Comparison of ENCODE assay signal across 23 cellular contexts in the genomic region with DNA sequence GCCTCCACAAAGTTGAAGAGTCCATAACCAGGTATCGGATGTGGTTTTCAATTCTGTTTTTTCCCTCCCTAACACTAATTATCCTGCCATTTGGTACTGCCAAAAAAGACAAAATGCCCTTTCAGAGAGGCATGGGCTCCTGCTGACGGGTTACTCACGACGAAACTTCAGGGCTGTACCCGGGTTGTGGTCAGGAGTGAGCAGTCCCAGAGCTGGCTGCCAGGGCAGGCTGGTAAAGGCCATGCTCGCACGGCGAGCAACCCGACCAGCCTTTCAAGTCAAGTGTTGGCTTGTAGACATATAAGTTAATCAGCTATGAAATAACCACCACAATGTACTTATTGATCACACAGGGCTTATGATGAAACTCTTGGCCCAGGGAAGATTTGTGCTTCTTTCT.
A peak's percentile ranks its signal among the peaks of the same experiment; 100 is the strongest.
DNase-seq lines count a peak whose midpoint lies in the region; ATAC-seq, FAIRE-seq and TF ChIP-seq lines count a peak whose summit lies in the region.
"Had no signal": no experiment of that assay in that cellular context is flagged by ENCODE, and none has a peak within 500 bp of the region (broad histone marks: within the 10 kb centered on the region; RNA-seq: fewer than 3 reads in every experiment).

No MANE protein-coding gene starts in this region.

- no peak for TF ChIP-seq RAD21 in HepG2 (CRISPR knock-in tag; IDR thresholded peaks at IDR 0.05)

- no peak overlapping the region for H3K4me2 ChIP-seq in HepG2 (ENCODE audit: low read depth, low read length)

- no peaks in the 10 kb centered on the region for H3K4me1 Mint-ChIP-seq in effector memory CD8-positive, alpha-beta T cell (ENCODE audit: low read depth in 2 of 2)
- H3K4me1 Mint-ChIP-seq: natural killer cell had no signal

- H3K9ac ChIP-seq in HepG2 (ENCODE audit: insufficient read depth, low read depth, low read length) = no peak overlapping the region

- CTCF ChIA-PET in HepG2 (lab: Yijun Ruan, JAX; ENCODE audit: low intra/inter-chr PET ratio, low total read pairs) = no interaction called here

- no peaks in the 10 kb centered on the region for H3K9me3 Mint-ChIP-seq in effector memory CD8-positive, alpha-beta T cell
- H3K9me3 Mint-ChIP-seq: activated CD8-positive, alpha-beta T cell treated with anti-CD3 and anti-CD28 coated beads for 36 hours; natural killer cell had no signal

- TF ChIP-seq POLR2A in body of pancreas (IDR thresholded peaks at IDR 0.05) (no peak), HepG2 (IDR thresholded peaks at IDR 0.05; ENCODE audit: insufficient read depth in 1 of 2, low read depth in 2 of 2, low read length in 2 of 2) (no peak)

- TF ChIP-seq CTCF in body of pancreas (IDR thresholded peaks at IDR 0.05) = no peak
- TF ChIP-seq CTCF in HepG2 (CRISPR knock-in tag; IDR thresholded peaks at IDR 0.05) = no peak
- no peak for TF ChIP-seq CTCF in heart right ventricle (IDR thresholded peaks at IDR 0.05)

- no peaks in the 10 kb centered on the region for H3K79me2 ChIP-seq in HepG2 (ENCODE audit: insufficient read depth, low read length)

- ATAC-seq in body of pancreas (peak; percentile 46), HepG2 (no peak; the same call in 2 of the 3 replicates), heart right ventricle (no peak)
- no peak for ATAC-seq in effector memory CD8-positive, alpha-beta T cell (replicated peaks)
- ATAC-seq: activated CD8-positive, alpha-beta T cell treated with anti-CD3 and anti-CD28 coated beads for 36 hours; natural killer cell had no signal

- no TSS peak for BruUV-seq in HepG2 (replicated peaks; lab: Mats Ljungman, UMichigan)

- DNase-seq in NCI-H2107 treated with DMSO at 0.1 percent for 48 hours (lab: John Stamatoyannopoulos, UW; ENCODE audit: unreplicated experiment) = peak; percentile 5
- DNase-seq in NCI-H2107 (lab: John Stamatoyannopoulos, UW) = no peak
- no peak for DNase-seq in body of pancreas
- no peak for DNase-seq in HepG2 (ENCODE audit: low spot score)
- DNase-seq in ureter (ENCODE audit: low spot score) = peak; percentile 59
- no peak for DNase-seq in NCI-H345 (lab: John Stamatoyannopoulos, UW)
- no peak for DNase-seq in effector memory CD8-positive, alpha-beta T cell
- DNase-seq in heart right ventricle = no peak
- DNase-seq: activated CD8-positive, alpha-beta T cell treated with anti-CD3 and anti-CD28 coated beads for 36 hours; activated naive CD4-positive, alpha-beta T cell treated with anti-CD3 and anti-CD28 coated beads, Interleukin-2, amount 50 U/mL, for 16 hours; Caco-2; GF-D8; glutamatergic neuron; HCEC 1CT; islet precursor cell; natural killer cell; SHP77; sigmoid colon; stimulated activated CD4-positive, alpha-beta T cell treated with anti-CD3 and anti-CD28 coated beads, Interleukin-4, amount 100 ng/mL, for 1 hour; SW 1271 had no signal

- H3K4me3 ChIP-seq in body of pancreas (no peak overlapping the region), HepG2 (replicated peaks in 1 of 3; ENCODE audit: insufficient read depth in 1 of 3, low read depth in 2 of 3, low read length in 3 of 3) (no peak overlapping the region), heart right ventricle (no peak overlapping the region)
- H3K4me3 ChIP-seq: sigmoid colon, tibial nerve had no signal

- no peaks in the 10 kb centered on the region for H3K27me3 Mint-ChIP-seq in effector memory CD8-positive, alpha-beta T cell
- H3K27me3 Mint-ChIP-seq: activated CD8-positive, alpha-beta T cell treated with anti-CD3 and anti-CD28 coated beads for 36 hours had no signal

- H3K4me1 ChIP-seq in body of pancreas (peaks cover 16% of the 10 kb centered on the region), HepG2 (ENCODE audit: insufficient read depth, low read length) (peaks cover 25% of the 10 kb centered on the region), heart right ventricle (peaks cover under 1 to 26% (median 19%) of the 10 kb centered on the region in 9 donors)

- WGBS in body of pancreas, 2 donors = 71 to 80% methylated on average over 9 of the region's 9 CpGs
- 94% methylated on average over 8 of the region's 9 CpGs for WGBS in HepG2 (ENCODE audit: low lambda C conversion rate)
- WGBS in heart right ventricle, 2 donors = 94 to 95% methylated on average over 9 of the region's 9 CpGs

- H4K20me1 ChIP-seq in HepG2 (ENCODE audit: insufficient read depth, low read length) = no peaks in the 10 kb centered on the region

- H3K4me3 Mint-ChIP-seq in effector memory CD8-positive, alpha-beta T cell = no peak overlapping the region
- H3K4me3 Mint-ChIP-seq: activated CD8-positive, alpha-beta T cell treated with anti-CD3 and anti-CD28 coated beads for 36 hours; natural killer cell had no signal

- no peaks in the 10 kb centered on the region for H3K9me3 ChIP-seq in body of pancreas
- H3K9me3 ChIP-seq in HepG2 (ENCODE audit: low read length) = no peaks in the 10 kb centered on the region
- no peaks in the 10 kb centered on the region for H3K9me3 ChIP-seq in heart right ventricle
- H3K9me3 ChIP-seq: Caco-2, sigmoid colon, tibial nerve had no signal

- no peaks in the 10 kb centered on the region for H3K27me3 ChIP-seq in body of pancreas
- H3K27me3 ChIP-seq in HepG2 (ENCODE audit: control insufficient read depth in 1 of 2, insufficient read depth in 2 of 2, low read length in 2 of 2) = no peaks in the 10 kb centered on the region
- H3K27me3 ChIP-seq in heart right ventricle = no peaks in the 10 kb centered on the region
- H3K27me3 ChIP-seq: sigmoid colon, tibial nerve had no signal

- no peak for TF ChIP-seq EP300 in HepG2 (IDR thresholded peaks at IDR 0.05; ENCODE audit: low read depth in 2 of 2, low read length in 2 of 2)
- TF ChIP-seq EP300 in HepG2 (CRISPR knock-in tag; IDR thresholded peaks at IDR 0.05; ENCODE audit: borderline replicate concordance) = no peak

- no peak overlapping the region for H2AFZ ChIP-seq in HepG2 (ENCODE audit: low read length)

- POLR2A ChIA-PET in HepG2 (lab: Yijun Ruan, JAX) = no interaction called here

- intact Hi-C loops in body of pancreas (cut with DNase I) = no loop called here
- intact Hi-C loops in HepG2 (cut with micrococcal nuclease; ENCODE audit: unreplicated experiment) = no loop called here
- intact Hi-C loops in heart right ventricle (cut with DNase I) = no loop called here

- H3K27ac Mint-ChIP-seq in effector memory CD8-positive, alpha-beta T cell = no peak overlapping the region
- H3K27ac Mint-ChIP-seq: activated CD8-positive, alpha-beta T cell treated with anti-CD3 and anti-CD28 coated beads for 36 hours; natural killer cell had no signal

- H3K36me3 ChIP-seq in body of pancreas (replicated peaks in 1 of 2; ENCODE audit: insufficient read depth in 1 of 2, low read depth in 2 of 2) (no peaks in the 10 kb centered on the region), HepG2 (replicated peaks in 1 of 2; ENCODE audit: control insufficient read depth in 1 of 2, insufficient read depth in 2 of 2, low read length in 2 of 2) (peaks cover 6 to 19% of the 10 kb centered on the region in 2 experiments), heart right ventricle (no peaks in the 10 kb centered on the region)
- H3K36me3 ChIP-seq: sigmoid colon, tibial nerve had no signal

- FAIRE-seq in HepG2 (lab: Jason Lieb, UNC) = no peak

- in situ Hi-C loops in HepG2 (cut with HindIII; ENCODE audit: extremely low pct_ligation_motif_present, low pct_unique_long_range_greater_than_20kb) = no loop called here

- H3K36me3 Mint-ChIP-seq in effector memory CD8-positive, alpha-beta T cell (ENCODE audit: insufficient read depth) = no peaks in the 10 kb centered on the region

- peak overlapping the region in 2 of 4 donors; percentile 5 to 13 for H3K27ac ChIP-seq in body of pancreas
- no peak overlapping the region for H3K27ac ChIP-seq in HepG2 (ENCODE audit: extremely low read length, insufficient read depth, low read length)
- H3K27ac ChIP-seq in heart right ventricle = no peak overlapping the region
- H3K27ac ChIP-seq: 22Rv1, C4-2B, sigmoid colon had no signal

TF ChIP-seq in HepG2, 621 proteins besides CTCF, POLR2A, EP300 and RAD21:
- TF ChIP-seq RBM22 (optimal IDR thresholded peaks at IDR 0.05; ENCODE audit: low read length) (peak; percentile 45), ZFP36L2 (CRISPR knock-in tag; IDR thresholded peaks at IDR 0.05) (no peak)
- TF ChIP-seq, protein P1, sequence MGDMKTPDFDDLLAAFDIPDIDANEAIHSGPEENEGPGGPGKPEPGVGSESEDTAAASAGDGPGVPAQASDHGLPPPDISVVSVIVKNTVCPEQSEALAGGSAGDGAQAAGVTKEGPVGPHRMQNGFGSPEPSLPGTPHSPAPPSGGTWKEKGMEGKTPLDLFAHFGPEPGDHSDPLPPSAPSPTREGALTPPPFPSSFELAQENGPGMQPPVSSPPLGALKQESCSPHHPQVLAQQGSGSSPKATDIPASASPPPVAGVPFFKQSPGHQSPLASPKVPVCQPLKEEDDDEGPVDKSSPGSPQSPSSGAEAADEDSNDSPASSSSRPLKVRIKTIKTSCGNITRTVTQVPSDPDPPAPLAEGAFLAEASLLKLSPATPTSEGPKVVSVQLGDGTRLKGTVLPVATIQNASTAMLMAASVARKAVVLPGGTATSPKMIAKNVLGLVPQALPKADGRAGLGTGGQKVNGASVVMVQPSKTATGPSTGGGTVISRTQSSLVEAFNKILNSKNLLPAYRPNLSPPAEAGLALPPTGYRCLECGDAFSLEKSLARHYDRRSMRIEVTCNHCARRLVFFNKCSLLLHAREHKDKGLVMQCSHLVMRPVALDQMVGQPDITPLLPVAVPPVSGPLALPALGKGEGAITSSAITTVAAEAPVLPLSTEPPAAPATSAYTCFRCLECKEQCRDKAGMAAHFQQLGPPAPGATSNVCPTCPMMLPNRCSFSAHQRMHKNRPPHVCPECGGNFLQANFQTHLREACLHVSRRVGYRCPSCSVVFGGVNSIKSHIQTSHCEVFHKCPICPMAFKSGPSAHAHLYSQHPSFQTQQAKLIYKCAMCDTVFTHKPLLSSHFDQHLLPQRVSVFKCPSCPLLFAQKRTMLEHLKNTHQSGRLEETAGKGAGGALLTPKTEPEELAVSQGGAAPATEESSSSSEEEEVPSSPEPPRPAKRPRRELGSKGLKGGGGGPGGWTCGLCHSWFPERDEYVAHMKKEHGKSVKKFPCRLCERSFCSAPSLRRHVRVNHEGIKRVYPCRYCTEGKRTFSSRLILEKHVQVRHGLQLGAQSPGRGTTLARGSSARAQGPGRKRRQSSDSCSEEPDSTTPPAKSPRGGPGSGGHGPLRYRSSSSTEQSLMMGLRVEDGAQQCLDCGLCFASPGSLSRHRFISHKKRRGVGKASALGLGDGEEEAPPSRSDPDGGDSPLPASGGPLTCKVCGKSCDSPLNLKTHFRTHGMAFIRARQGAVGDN (CRISPR knock-in tag; IDR thresholded peaks at IDR 0.05) = 0 out of 2 replicates have a peak, but pooled peaks have one; percentile 11

Comparison
In these comparisons a context has a peak if more than half of its experiments do, and no peak if none do; other contexts are left out.
1. DNase-seq: peak in NCI-H2107 treated with DMSO at 0.1 percent for 48 hours (single experiment) and ureter (single experiment); none in NCI-H2107 (single experiment), body of pancreas (0 of 4), HepG2 (single experiment), NCI-H345 (single experiment), effector memory CD8-positive, alpha-beta T cell (0 of 3) and heart right ventricle (0 of 2).